In genomic region chr5:159741829-159742228, GRCh38 we compare ENCODE assay signal across 26 cellular contexts.
"Had no signal": no experiment of that assay in that cellular context is flagged by ENCODE, and none has a peak within 500 bp of the region (broad histone marks: within the 10 kb centered on the region; RNA-seq: fewer than 3 reads in every experiment).

No MANE protein-coding gene starts in this region.

- H3K4me3 ChIP-seq: colonic mucosa, gastroesophageal sphincter, heart left ventricle, hepatocyte, left lung, lower lobe of right lung, mucosa of descending colon had no signal

- H3K36me3 Mint-ChIP-seq: mesothelial cell of epicardium, naive B cell had no signal

- H3K27ac Mint-ChIP-seq: dendritic cell treated with granulocyte-macrophage colony-stimulating factor and Interleukin-4, amounts not matched to agents 40 ng/mL and 50 ng/mL, for 4 days; effector memory CD8-positive, alpha-beta T cell; endodermal cell; mesothelial cell of epicardium; naive B cell had no signal

- H3K79me2 ChIP-seq: hepatocyte had no signal

- H3K36me3 ChIP-seq: colonic mucosa, gastroesophageal sphincter, heart left ventricle, left lung, lower lobe of right lung had no signal

- ATAC-seq: effector memory CD8-positive, alpha-beta T cell; esophagus mucosa; foreskin keratinocyte; gastroesophageal sphincter; heart left ventricle; left cardiac atrium; left lung; left ventricle myocardium superior; lower lobe of right lung; mucosa of descending colon had no signal

- H3K27ac ChIP-seq: colonic mucosa, epithelial cell of prostate, foreskin keratinocyte, gastroesophageal sphincter, heart left ventricle, hepatocyte, left lung, lower lobe of right lung had no signal

- H2AFZ ChIP-seq: hepatocyte had no signal

- FAIRE-seq: endometrium, frontal cortex, islet of Langerhans, keratinocyte had no signal

- H3K27me3 ChIP-seq: colonic mucosa, gastroesophageal sphincter, heart left ventricle, hepatocyte, left lung had no signal

- DNase-seq: colonic mucosa; cortex of kidney; effector CD8-positive, alpha-beta T cell; effector memory CD8-positive, alpha-beta T cell; endodermal cell; erythroblast; foreskin keratinocyte; heart left ventricle; hypothalamus; left cardiac atrium; left lung; left ventricle myocardium superior; lower lobe of right lung; mesenchymal stem cell; mucosa of descending colon; naive B cell had no signal

- H3K9me3 ChIP-seq: colonic mucosa, left lung, lower lobe of right lung, mucosa of descending colon had no signal

- H3K4me1 Mint-ChIP-seq: mesothelial cell of epicardium, naive B cell had no signal

- H3K4me3 Mint-ChIP-seq: dendritic cell treated with granulocyte-macrophage colony-stimulating factor and Interleukin-4, amounts not matched to agents 40 ng/mL and 50 ng/mL, for 4 days; effector memory CD8-positive, alpha-beta T cell; endodermal cell; mesothelial cell of epicardium; naive B cell had no signal

- H3K4me1 ChIP-seq: colonic mucosa, foreskin keratinocyte, gastroesophageal sphincter, left lung, lower lobe of right lung had no signal

- H3K9me3 Mint-ChIP-seq: effector memory CD8-positive, alpha-beta T cell had no signal

- H3K4me2 ChIP-seq: hepatocyte had no signal
